Comparison of ENCODE assay signal across 15 cellular contexts in the genomic region with DNA sequence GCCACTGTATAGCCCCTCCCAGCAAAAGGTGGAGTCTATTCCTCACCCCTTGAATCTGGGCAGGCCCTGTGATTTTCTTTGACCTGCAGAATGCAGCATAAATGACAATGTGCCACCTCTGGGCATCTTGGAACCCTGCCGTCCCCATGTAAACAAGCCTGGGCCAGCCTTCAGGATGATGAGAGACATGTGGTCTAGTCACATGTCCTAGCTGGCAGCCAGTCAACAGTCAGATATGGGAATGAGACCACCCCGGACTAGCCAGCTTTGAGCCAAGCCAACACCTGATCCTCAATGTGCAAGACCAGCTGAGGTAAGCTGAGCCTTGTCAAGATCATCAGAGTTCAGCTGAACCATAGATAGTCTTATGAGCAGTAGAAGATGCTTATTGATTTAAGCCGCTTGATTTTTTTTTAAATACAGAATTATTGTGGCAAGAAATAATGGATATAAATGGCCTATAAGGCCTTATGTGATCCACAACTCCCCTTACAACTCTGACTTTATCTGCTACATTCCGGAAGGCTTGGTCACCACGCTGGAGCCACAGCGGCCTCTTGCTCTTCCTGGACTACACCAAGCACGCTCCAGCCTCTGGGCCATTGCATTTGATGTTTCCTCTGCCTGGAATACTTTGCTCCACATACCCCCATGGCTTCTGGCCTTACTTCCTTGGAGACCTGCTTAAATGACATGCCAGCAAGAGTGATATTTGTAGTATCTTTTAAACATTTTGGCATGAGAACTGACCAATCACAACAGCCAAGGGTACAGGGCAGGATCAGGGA.
"Had no signal": no experiment of that assay in that cellular context is flagged by ENCODE, and none has a peak within 500 bp of the region (broad histone marks: within the 10 kb centered on the region; RNA-seq: fewer than 3 reads in every experiment).

No MANE protein-coding gene starts in this region.

- H3K9ac ChIP-seq: parathyroid adenoma had no signal

- H3K4me1 ChIP-seq: testis had no signal

- H3K79me2 ChIP-seq: parathyroid adenoma had no signal

- DNase-seq: activated B cell treated with CpG ODN at 0.5 μM for 24 hours; activated naive CD4-positive, alpha-beta T cell treated with anti-CD3 and anti-CD28 coated beads, Interleukin-2, amount 10 ng/mL, durations not matched to agents 7 days and 5 days; body of pancreas; dorsolateral prefrontal cortex; foreskin melanocyte; head of caudate nucleus; left lung; midbrain; stimulated activated CD4-positive, alpha-beta T cell treated with anti-CD3 and anti-CD28 coated beads, Interleukin-15, amount 100 ng/mL, for 24 hours; stimulated activated CD4-positive, alpha-beta T cell treated with anti-CD3 and anti-CD28 coated beads, Interleukin-4, amount 100 ng/mL, for 24 hours; stimulated activated naive CD8-positive, alpha-beta T cell treated with anti-CD3 and anti-CD28 coated beads, Interleukin-15, amount 100 ng/mL, for 72 hours; testis had no signal

- H3K4me3 ChIP-seq: body of pancreas, dorsolateral prefrontal cortex, left lung, testis had no signal

- H3K27me3 ChIP-seq: body of pancreas, dorsolateral prefrontal cortex, left lung, testis had no signal

- H2AFZ ChIP-seq: parathyroid adenoma had no signal

- H3K9me3 ChIP-seq: body of pancreas, left lung, testis had no signal

- FAIRE-seq: islet of Langerhans had no signal

- H3K27ac ChIP-seq: body of pancreas, dorsolateral prefrontal cortex, left lung, parathyroid adenoma, testis had no signal

- H3K36me3 ChIP-seq: left lung had no signal

- ATAC-seq: body of pancreas; esophagus mucosa; left lung; stimulated activated naive CD8-positive, alpha-beta T cell treated with anti-CD3 and anti-CD28 coated beads, Interleukin-15, amount 100 ng/mL, for 72 hours had no signal
